Comparison of ENCODE assay signal across 9 cellular contexts in the genomic region with DNA sequence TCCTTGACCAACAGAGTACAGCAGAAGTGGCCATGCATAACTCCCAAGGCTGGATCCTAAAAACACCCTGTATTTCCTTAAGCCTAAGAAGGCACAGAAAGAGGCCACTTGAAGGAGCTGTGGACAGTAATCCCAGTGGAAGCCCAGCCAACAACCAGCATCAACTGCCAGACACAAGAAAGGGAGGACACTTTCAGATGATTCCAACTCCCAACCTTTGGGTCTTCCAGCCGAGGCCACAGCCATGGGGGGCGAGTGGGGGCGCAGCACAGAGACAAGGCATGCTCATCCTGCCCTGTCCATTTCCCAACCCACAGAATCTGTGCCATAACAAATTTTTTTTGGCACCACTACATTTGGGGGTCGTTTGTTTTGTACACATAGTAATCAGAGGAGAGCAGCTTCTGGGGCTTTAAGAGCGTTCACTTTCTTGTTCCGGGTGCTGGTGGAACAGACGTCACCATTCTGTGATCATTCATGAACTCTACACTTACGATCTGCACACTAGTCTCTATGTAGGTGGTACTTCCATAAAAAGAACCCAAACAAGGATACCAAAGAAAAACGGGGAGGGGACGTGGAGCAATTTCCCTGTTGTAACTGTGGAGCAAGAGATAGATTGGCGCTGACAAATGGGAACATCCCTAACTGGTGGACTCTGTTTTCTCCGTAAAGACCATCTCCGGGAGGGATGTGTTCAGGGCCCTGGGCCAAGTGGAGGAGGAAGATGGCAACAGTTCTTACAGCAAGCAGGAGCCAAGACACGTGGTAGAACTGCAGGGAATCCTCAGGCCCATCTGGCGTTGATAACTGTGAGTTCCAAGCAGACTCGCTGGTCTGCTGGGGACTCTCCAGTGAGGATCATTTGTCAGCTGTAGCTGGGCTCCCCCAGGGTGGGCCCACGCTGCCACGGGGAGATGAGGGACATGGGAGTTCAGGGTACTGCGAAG. TPM values are rescaled to one million over a fixed set of nuclear protein-coding genes. Genes with fewer than 3 reads are reported as not detected.
DNase-seq lines count a peak whose midpoint lies in the region; TF ChIP-seq lines count a peak whose summit lies in the region.
"Had no signal": no experiment of that assay in that cellular context is flagged by ENCODE, and none has a peak within 500 bp of the region (broad histone marks: within the 10 kb centered on the region; RNA-seq: fewer than 3 reads in every experiment).

No MANE protein-coding gene starts in this region.

- DNase-seq in BJ (ENCODE audit: low read depth): peak; percentile 37
- DNase-seq in SK-N-DZ (ENCODE audit: low spot score): peak; percentile 34
- DNase-seq in foreskin fibroblast: peak; percentile 52 to 78
- DNase-seq in posterior cingulate gyrus: peak; percentile 20 to 95 (median 67)
- DNase-seq in NCI-H226: no peak
- DNase-seq in activated CD4-positive, alpha-beta T cell treated with anti-CD3 and anti-CD28 coated beads, Interleukin-2, amount 50 U/mL, for 48 hours: no peak
- no peak for DNase-seq in SHP77 treated with DMSO at 0.1 percent for 48 hours (lab: John Stamatoyannopoulos, UW)
- no peak for DNase-seq in DMS79 treated with DMSO at 0.1 percent for 48 hours (lab: John Stamatoyannopoulos, UW)
- DNase-seq: activated CD4-positive, alpha-beta T cell treated with anti-CD3 and anti-CD28 coated beads for 36 hours had no signal

- POLR2A ChIA-PET in BJ (lab: Charles Lee): no interaction called here

- no peak for TF ChIP-seq CTCF in BJ (IDR thresholded peaks at IDR 0.05; ENCODE audit: insufficient read depth, low read depth, low read length)
- no peak for TF ChIP-seq CTCF in foreskin fibroblast (IDR thresholded peaks at IDR 0.05; ENCODE audit: low read depth, low read length)

- no peaks in the 10 kb centered on the region for H3K36me3 ChIP-seq in BJ (ENCODE audit: control insufficient read depth, insufficient read depth, low read length)

- intact Hi-C loops in posterior cingulate gyrus (cut with DNase I): loop anchor here (5.0 to 10.0 kb wide), 2 partner anchors 294 to 732 kb away; no protein-coding TSS in a partner anchor

- CTCF ChIA-PET in BJ (lab: Yijun Ruan, JAX): interaction anchor here (0.6 to 8.4 kb wide), 26 partner anchors 9 to 583 kb away, joined by 3 to 106 read pairs (median 4); no protein-coding TSS in a partner anchor

- no peaks in the 10 kb centered on the region for H3K27me3 ChIP-seq in BJ (ENCODE audit: control insufficient read depth, insufficient read depth, low read length)

- H3K4me3 ChIP-seq in BJ (ENCODE audit: low read depth, low read length) (no peak overlapping the region), foreskin fibroblast (ENCODE audit: low read depth in 1 of 2, low read length in 2 of 2) (peak overlapping the region in 1 of 2 donors; percentile 32)

RNA-seq across cellular contexts. Expression of gene SLC29A3, which starts 5.9 kb away (rescaled TPM):
- 4.2 and 7.2 TPM in 2 replicates for polyA plus RNA-seq in BJ (2011; rRNA removed)
- polyA minus RNA-seq in BJ (2011; rRNA and poly(A)+ RNA removed): 5.0 and 5.5 TPM in 2 replicates
- 4.3 and 4.8 TPM in 2 replicates for polyA plus RNA-seq in SK-N-DZ (2014; cell fraction: cytosol; rRNA removed)
- polyA plus RNA-seq in SK-N-DZ (2014; cell fraction: nucleus; rRNA removed): 2.7 and 3.3 TPM in 2 replicates

Comparison
In these comparisons a context has a peak if more than half of its experiments do, and no peak if none do; other contexts are left out.
1. DNase-seq: peak in BJ (single experiment), SK-N-DZ (single experiment), foreskin fibroblast (2 of 2) and posterior cingulate gyrus (10 of 10); none in NCI-H226 (single experiment), activated CD4-positive, alpha-beta T cell treated with anti-CD3 and anti-CD28 coated beads, Interleukin-2, amount 50 U/mL, for 48 hours (0 of 2), SHP77 treated with DMSO at 0.1 percent for 48 hours (single experiment) and DMS79 treated with DMSO at 0.1 percent for 48 hours (single experiment).